Comparison of ENCODE assay signal across 10 cellular contexts in genomic region chr19:4609878-4610511, GRCh38. TPM values are rescaled to one million over a fixed set of nuclear protein-coding genes. Genes with fewer than 3 reads are reported as not detected.
DNase-seq lines count a peak whose midpoint lies in the region; ATAC-seq, FAIRE-seq and TF ChIP-seq lines count a peak whose summit lies in the region.
"Had no signal": no experiment of that assay in that cellular context is flagged by ENCODE, and none has a peak within 500 bp of the region (broad histone marks: within the 10 kb centered on the region; RNA-seq: fewer than 3 reads in every experiment).

No MANE protein-coding gene starts in this region.

- no peak overlapping the region for H3K27ac Mint-ChIP-seq in astrocyte (ENCODE audit: unreplicated experiment)
- H3K27ac Mint-ChIP-seq in memory B cell = no peak overlapping the region

- H3K4me3 Mint-ChIP-seq in astrocyte (ENCODE audit: unreplicated experiment) (no peak overlapping the region), memory B cell (no peak overlapping the region)

- TF ChIP-seq CTCF in NB4 (IDR thresholded peaks at IDR 0.05; ENCODE audit: low read depth, low read length) = no peak
- TF ChIP-seq CTCF in astrocyte (IDR thresholded peaks at IDR 0.05; ENCODE audit: insufficient read depth, low read depth, low read length) = no peak

- no peak for TF ChIP-seq POLR2A in NB4 (IDR thresholded peaks at IDR 0.05; ENCODE audit: extremely low read depth, insufficient read length)

- no peak overlapping the region for H3K4me3 ChIP-seq in NB4 (ENCODE audit: low read depth, low read length)
- no peak overlapping the region for H3K4me3 ChIP-seq in astrocyte (ENCODE audit: insufficient read depth, low read depth, low read length)
- H3K4me3 ChIP-seq: transverse colon had no signal

- H2AFZ ChIP-seq in astrocyte (ENCODE audit: low read depth, low read length) = peak overlapping the region; percentile 24

- DNase-seq in COR-L47 (lab: John Stamatoyannopoulos, UW) (peak; percentile 30), NB4 (ENCODE audit: low read depth) (peak; percentile 92), astrocyte (ENCODE audit: low read depth) (no peak), memory B cell (ENCODE audit: low spot score in 2 of 2) (no peak), NCI-H82 treated with DMSO at 0.1 percent for 48 hours (lab: John Stamatoyannopoulos, UW; ENCODE audit: unreplicated experiment) (no peak), NCI-H2196 treated with DMSO at 0.1 percent for 48 hours (lab: John Stamatoyannopoulos, UW; ENCODE audit: unreplicated experiment) (no peak)
- no peak for DNase-seq in NK-92 treated with Interleukin-12 subunit alpha and Interleukin-12 subunit beta, amount 100 ng/mL, for 24 hours (lab: John Stamatoyannopoulos, UW)
- DNase-seq in stimulated activated CD4-positive, alpha-beta T cell treated with anti-CD3 and anti-CD28 coated beads, Interleukin-4, amount 100 ng/mL, for 24 hours = no peak
- DNase-seq: stimulated activated CD4-positive, alpha-beta T cell treated with anti-CD3 and anti-CD28 coated beads, Interleukin-4, amount 100 ng/mL, for 4 hours; transverse colon had no signal

- no peaks in the 10 kb centered on the region for H3K4me1 ChIP-seq in astrocyte (ENCODE audit: insufficient read depth, low read length)

- H3K9me3 ChIP-seq in astrocyte (ENCODE audit: insufficient read depth, low read depth, low read length) = no peaks in the 10 kb centered on the region
- H3K9me3 ChIP-seq: transverse colon had no signal

- H3K9ac ChIP-seq in astrocyte (ENCODE audit: low read length) = no peak overlapping the region

- peak overlapping the region; percentile 15 for H3K4me2 ChIP-seq in astrocyte (ENCODE audit: low read length)

- peaks cover 13% of the 10 kb centered on the region for H3K27me3 Mint-ChIP-seq in astrocyte (ENCODE audit: low read depth, unreplicated experiment)
- peaks cover 14% of the 10 kb centered on the region for H3K27me3 Mint-ChIP-seq in memory B cell

- peaks cover 7% of the 10 kb centered on the region for H3K27me3 ChIP-seq in astrocyte (ENCODE audit: insufficient read depth, low read length)

- no peaks in the 10 kb centered on the region for H3K36me3 Mint-ChIP-seq in astrocyte (ENCODE audit: low read depth, unreplicated experiment)
- H3K36me3 Mint-ChIP-seq in memory B cell = no peaks in the 10 kb centered on the region

- H4K20me1 ChIP-seq in astrocyte (ENCODE audit: insufficient read depth, low read length) = no peaks in the 10 kb centered on the region

- H3K4me1 Mint-ChIP-seq in astrocyte (ENCODE audit: low read depth, unreplicated experiment) (no peaks in the 10 kb centered on the region), memory B cell (peaks cover 3% of the 10 kb centered on the region)

- FAIRE-seq in astrocyte (lab: Jason Lieb, UNC) = no peak

- H3K36me3 ChIP-seq in astrocyte (ENCODE audit: insufficient read depth, low read length) = no peaks in the 10 kb centered on the region
- H3K36me3 ChIP-seq: transverse colon had no signal

- no peaks in the 10 kb centered on the region for H3K79me2 ChIP-seq in astrocyte (ENCODE audit: insufficient read depth, low read length)

- no peaks in the 10 kb centered on the region for H3K9me3 Mint-ChIP-seq in astrocyte (ENCODE audit: unreplicated experiment)
- no peaks in the 10 kb centered on the region for H3K9me3 Mint-ChIP-seq in memory B cell

- no peak overlapping the region for H3K27ac ChIP-seq in astrocyte (ENCODE audit: low read depth, low read length)
- H3K27ac ChIP-seq: transverse colon had no signal

- peak; percentile 54 for ATAC-seq in memory B cell (ENCODE audit: low read depth)

RNA-seq across cellular contexts. Expression of gene TNFAIP8L1, which starts 29.3 kb away (rescaled TPM):
- 2.9 and 3.0 TPM in 2 replicates for total RNA-seq in astrocyte

RNA-seq across cellular contexts. Expression of gene SEMA6B, which starts 50.5 kb away (rescaled TPM):
- total RNA-seq in astrocyte = 14.3 and 17.5 TPM in 2 replicates

Comparison
In these comparisons a context has a peak if more than half of its experiments do, and no peak if none do; other contexts are left out.
1. DNase-seq: peak in COR-L47 (single experiment) and NB4 (single experiment); none in astrocyte (single experiment), memory B cell (0 of 2), NK-92 treated with Interleukin-12 subunit alpha and Interleukin-12 subunit beta, amount 100 ng/mL, for 24 hours (single experiment), NCI-H82 treated with DMSO at 0.1 percent for 48 hours (single experiment), stimulated activated CD4-positive, alpha-beta T cell treated with anti-CD3 and anti-CD28 coated beads, Interleukin-4, amount 100 ng/mL, for 24 hours (single experiment) and NCI-H2196 treated with DMSO at 0.1 percent for 48 hours (single experiment).